9 cellular contexts compared by ENCODE assay signal in genomic region chr7:52620849-52621248, GRCh38.
"Had no signal": no experiment of that assay in that cellular context is flagged by ENCODE, and none has a peak within 500 bp of the region (broad histone marks: within the 10 kb centered on the region; RNA-seq: fewer than 3 reads in every experiment).

No MANE protein-coding gene starts in this region.

- H3K4me2 ChIP-seq: GM23338 had no signal

- H3K4me3 ChIP-seq: GM23338, K562 had no signal

- H3K4me1 Mint-ChIP-seq: GM23338, H9 had no signal

- H3K27ac Mint-ChIP-seq: GM23338, H9 had no signal

- H2AFZ ChIP-seq: GM23338 had no signal

- DNase-seq: H9, HCEC 1CT, IMR-90, KG1 had no signal

- H3K9me3 Mint-ChIP-seq: GM23338 had no signal

- H3K4me3 Mint-ChIP-seq: GM23338, H9 had no signal

- ATAC-seq: GM23338, K562 had no signal

- FAIRE-seq: H1, H54, HTR-8/SVneo, K562 had no signal
